ENCODE assay signal across 11 cellular contexts in the genomic region with DNA sequence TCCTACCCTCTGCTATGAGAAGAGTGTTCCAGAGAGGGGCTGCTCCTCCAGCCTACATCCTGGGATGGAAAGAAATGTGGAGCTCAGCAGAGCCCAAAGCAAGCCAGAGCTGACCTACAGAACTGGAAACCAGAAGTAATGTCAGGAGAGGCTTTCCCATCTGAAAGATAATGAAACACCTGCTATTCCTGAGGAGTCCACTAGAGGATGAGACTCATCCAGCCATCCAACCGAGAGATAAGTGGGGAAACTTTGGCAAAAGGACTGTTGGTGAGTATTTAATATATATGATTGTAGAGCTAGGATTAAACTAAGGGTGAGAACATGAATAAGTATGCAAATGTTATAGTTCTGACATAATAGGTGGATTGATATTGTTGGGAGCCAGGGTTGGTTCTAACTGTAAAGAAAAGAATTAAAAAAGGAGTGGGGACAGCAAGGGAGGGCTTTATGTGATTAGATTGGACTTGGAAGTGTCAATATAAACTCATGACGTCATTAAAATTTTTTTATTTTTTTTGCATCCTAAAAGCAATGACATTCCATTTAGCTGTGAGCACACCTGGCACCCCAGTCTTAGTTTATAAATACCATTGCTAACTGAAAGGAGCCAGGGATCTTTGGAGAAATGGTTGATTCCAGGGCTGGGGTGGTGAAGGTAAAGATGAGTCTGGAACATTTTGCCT.
DNase-seq lines count a peak whose midpoint lies in the region; ATAC-seq, FAIRE-seq and TF ChIP-seq lines count a peak whose summit lies in the region.
"Had no signal": no experiment of that assay in that cellular context is flagged by ENCODE, and none has a peak within 500 bp of the region (broad histone marks: within the 10 kb centered on the region; RNA-seq: fewer than 3 reads in every experiment).

No MANE protein-coding gene starts in this region.

- peak; percentile 5 for FAIRE-seq in urothelium cell line (lab: Jason Lieb, UNC)
- no peak for FAIRE-seq in frontal cortex (lab: Jason Lieb, UNC)

- H3K4me3 ChIP-seq in cardiac muscle cell (no peak overlapping the region), fibroblast of pulmonary artery (replicated peaks; ENCODE audit: low read depth, low read length) (no peak overlapping the region)
- H3K4me3 ChIP-seq: mucosa of descending colon, upper lobe of right lung had no signal

- TF ChIP-seq CTCF in cardiac muscle cell (IDR thresholded peaks at IDR 0.05; ENCODE audit: low read depth, low read length) (peak; percentile 24), fibroblast of pulmonary artery (IDR thresholded peaks at IDR 0.05; ENCODE audit: low read length, missing control alignments) (peak; percentile 37)

- H3K27me3 ChIP-seq in cardiac muscle cell = no peaks in the 10 kb centered on the region
- H3K27me3 ChIP-seq: upper lobe of right lung had no signal

- intact Hi-C loops in Right ventricle myocardium inferior (cut with DNase I) = no loop called here

- H3K9me3 ChIP-seq in cardiac muscle cell (ENCODE audit: low read depth) = no peaks in the 10 kb centered on the region
- H3K9me3 ChIP-seq: mucosa of descending colon, upper lobe of right lung had no signal

- H3K4me1 ChIP-seq in cardiac muscle cell (ENCODE audit: low read depth) = peaks cover 31% of the 10 kb centered on the region
- H3K4me1 ChIP-seq: upper lobe of right lung had no signal

- H3K27ac ChIP-seq in cardiac muscle cell = peak overlapping the region; percentile 71
- H3K27ac ChIP-seq: upper lobe of right lung had no signal

- H3K36me3 ChIP-seq in cardiac muscle cell = no peaks in the 10 kb centered on the region
- H3K36me3 ChIP-seq: upper lobe of right lung had no signal

- ATAC-seq in Right ventricle myocardium inferior (no peak), HG02798 (IDR thresholded peaks at IDR 0.05; ENCODE audit: poor library complexity, unreplicated experiment) (no peak)
- ATAC-seq: mucosa of descending colon, upper lobe of right lung had no signal

- DNase-seq in cardiac muscle cell (ENCODE audit: low read depth in 1 of 2, low spot score in 1 of 2) (no peak), Right ventricle myocardium inferior (ENCODE audit: missing footprints) (no peak), OCI-M1 (lab: John Stamatoyannopoulos, UW) (peak; percentile 33), fibroblast of pulmonary artery (ENCODE audit: low read depth) (no peak), urothelium cell line (ENCODE audit: low spot score) (no peak), H4 (ENCODE audit: low spot score) (no peak), frontal cortex (ENCODE audit: low spot score in 2 of 2) (no peak)
- DNase-seq: mucosa of descending colon, NCI-H1092 treated with DMSO at 0.1 percent for 48 hours, upper lobe of right lung had no signal
